ENCODE assay signal across 8 cellular contexts in genomic region chr16:67248401-67249177, GRCh38. TPM values are rescaled to one million over a fixed set of nuclear protein-coding genes. Genes with fewer than 3 reads are reported as not detected.
A peak's percentile ranks its signal among the peaks of the same experiment; 100 is the strongest.
DNase-seq lines count a peak whose midpoint lies in the region; ATAC-seq lines count a peak whose summit lies in the region.

Gene SLC9A5, plus strand, starts transcription at chr16:67248979. Its CDS starts 36 bp downstream, at chr16:67249015.

- peaks cover 19% of the 10 kb centered on the region for H3K27me3 Mint-ChIP-seq in IgD-negative memory B cell
- peaks cover 26 to 38% of the 10 kb centered on the region in 2 donors for H3K27me3 Mint-ChIP-seq in stimulated activated naive B cell treated with anti-CD40 and anti-IgM and Interleukin-4, amounts not matched to agents 10 μg/mL and 1 μg/mL and 100 μg/mL, for 72 hours

- H3K9ac ChIP-seq in adipocyte (ENCODE audit: low read length): peak within 1 kb of the TSS; percentile 83
- H3K9ac ChIP-seq in iPS-18a (ENCODE audit: low read length): peak within 1 kb of the TSS; percentile 46

- peak within 1 kb of the TSS; percentile 88 to 92 (median 91) for H3K4me3 Mint-ChIP-seq in IgD-negative memory B cell
- H3K4me3 Mint-ChIP-seq in stimulated activated naive B cell treated with anti-CD40 and anti-IgM and Interleukin-4, amounts not matched to agents 10 μg/mL and 1 μg/mL and 100 μg/mL, for 72 hours: peak within 1 kb of the TSS; percentile 92 to 96

- H3K4me3 ChIP-seq in adipocyte (ENCODE audit: low read length) (peak within 1 kb of the TSS; percentile 92), iPS-18a (ENCODE audit: low read length) (peak within 1 kb of the TSS; percentile 76)

- peak within 1 kb of the TSS; percentile 58 to 92 (median 74) for H3K27ac Mint-ChIP-seq in IgD-negative memory B cell
- H3K27ac Mint-ChIP-seq in stimulated activated naive B cell treated with anti-CD40 and anti-IgM and Interleukin-4, amounts not matched to agents 10 μg/mL and 1 μg/mL and 100 μg/mL, for 72 hours: peak within 1 kb of the TSS; percentile 97

- H3K27me3 ChIP-seq in adipocyte (replicated peaks; ENCODE audit: control insufficient read depth, insufficient read depth, low read length): no peaks in the 10 kb centered on the region
- H3K27me3 ChIP-seq in iPS-18a (ENCODE audit: control insufficient read depth, insufficient read depth, low read length): peaks cover 30% of the 10 kb centered on the region

- no peaks in the 10 kb centered on the region for H3K36me3 ChIP-seq in adipocyte (ENCODE audit: control insufficient read depth, insufficient read depth, low read length, severe bottlenecking)
- H3K36me3 ChIP-seq in iPS-18a (ENCODE audit: control insufficient read depth, low read depth, low read length): no peaks in the 10 kb centered on the region

- DNase-seq in ELR (ENCODE audit: low read depth) (peak; percentile 57), adipocyte (ENCODE audit: low read depth) (peak; percentile 78), SIG-M5 (lab: John Stamatoyannopoulos, UW) (no peak), NCI-H526 (lab: John Stamatoyannopoulos, UW) (no peak)
- DNase-seq in stimulated activated naive B cell treated with anti-CD40 and anti-IgM and Interleukin-4, amounts not matched to agents 10 μg/mL and 1 μg/mL and 100 μg/mL, for 72 hours: peak; percentile 25

- H3K4me1 Mint-ChIP-seq in IgD-negative memory B cell: peaks cover 24 to 29% (median 28%) of the 10 kb centered on the region in 3 donors
- H3K4me1 Mint-ChIP-seq in stimulated activated naive B cell treated with anti-CD40 and anti-IgM and Interleukin-4, amounts not matched to agents 10 μg/mL and 1 μg/mL and 100 μg/mL, for 72 hours: peaks cover 33 to 58% of the 10 kb centered on the region in 2 donors

- no peak for ATAC-seq in stimulated activated naive B cell treated with anti-CD40 and anti-IgM and Interleukin-4, amounts not matched to agents 10 μg/mL and 1 μg/mL and 100 μg/mL, for 72 hours (replicated peaks)
- ATAC-seq in GM21619 (IDR thresholded peaks at IDR 0.05; ENCODE audit: unreplicated experiment): no peak

- H3K9me3 ChIP-seq in adipocyte (ENCODE audit: control insufficient read depth, low read length) (no peaks in the 10 kb centered on the region), iPS-18a (ENCODE audit: control insufficient read depth, low read depth, low read length) (no peaks in the 10 kb centered on the region)

- no peaks in the 10 kb centered on the region for H3K9me3 Mint-ChIP-seq in IgD-negative memory B cell
- H3K9me3 Mint-ChIP-seq in stimulated activated naive B cell treated with anti-CD40 and anti-IgM and Interleukin-4, amounts not matched to agents 10 μg/mL and 1 μg/mL and 100 μg/mL, for 72 hours: no peaks in the 10 kb centered on the region

- H3K4me1 ChIP-seq in adipocyte (ENCODE audit: control insufficient read depth, insufficient read depth, low read length) (peaks cover 47% of the 10 kb centered on the region), iPS-18a (ENCODE audit: control insufficient read depth, low read depth, low read length) (peaks cover 24% of the 10 kb centered on the region)

- no peak within 1 kb of the TSS for H3K27ac ChIP-seq in iPS-18a (ENCODE audit: low read length)

- no peaks in the 10 kb centered on the region for H3K36me3 Mint-ChIP-seq in IgD-negative memory B cell
- peaks cover 2 to 8% of the 10 kb centered on the region in 2 donors for H3K36me3 Mint-ChIP-seq in stimulated activated naive B cell treated with anti-CD40 and anti-IgM and Interleukin-4, amounts not matched to agents 10 μg/mL and 1 μg/mL and 100 μg/mL, for 72 hours

RNA-seq across cellular contexts. Expression of gene SLC9A5, which starts in this region (rescaled TPM):
- 0.75 TPM for polyA plus RNA-seq in IgD-negative memory B cell

Comparison
In these comparisons a context has a peak if more than half of its experiments do, and no peak if none do; other contexts are left out.
1. DNase-seq: peak in ELR (single experiment), adipocyte (single experiment) and stimulated activated naive B cell treated with anti-CD40 and anti-IgM and Interleukin-4, amounts not matched to agents 10 μg/mL and 1 μg/mL and 100 μg/mL, for 72 hours (single experiment); none in SIG-M5 (single experiment) and NCI-H526 (0 of 2).